Comparison of ENCODE assay signal across 29 cellular contexts in the genomic region with DNA sequence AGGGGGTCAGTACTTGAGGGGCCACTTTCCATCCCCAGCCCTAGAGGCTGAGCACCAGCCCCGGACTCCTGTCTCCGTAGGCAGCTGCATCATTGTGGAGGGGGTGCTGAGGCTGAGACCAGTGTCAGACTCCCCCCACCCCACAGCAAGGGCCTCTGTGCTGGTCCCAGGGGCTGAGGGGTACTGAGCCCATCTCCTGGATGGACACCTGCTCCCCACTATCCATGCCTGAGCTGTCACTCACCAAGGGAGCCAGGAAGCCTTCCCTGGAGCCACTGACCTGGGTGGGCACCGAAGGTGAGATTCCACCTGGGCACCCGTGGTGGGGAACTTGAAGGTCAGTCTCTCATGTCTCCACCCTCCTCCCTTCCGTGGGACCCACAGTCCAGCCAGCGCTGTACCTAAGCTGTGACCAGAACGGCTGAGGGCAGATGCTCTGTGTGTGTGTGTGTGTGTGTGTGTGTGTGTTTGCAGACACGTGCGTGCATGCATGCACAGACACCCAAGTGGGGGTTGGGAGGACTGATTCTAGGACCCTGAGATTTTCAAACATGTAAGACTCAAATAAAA. TPM values are rescaled to one million over a fixed set of nuclear protein-coding genes. Genes with fewer than 3 reads are reported as not detected.
"Had no signal": no experiment of that assay in that cellular context is flagged by ENCODE, and none has a peak within 500 bp of the region (broad histone marks: within the 10 kb centered on the region; RNA-seq: fewer than 3 reads in every experiment).

No MANE protein-coding gene starts in this region.

- H3K9ac ChIP-seq: parathyroid adenoma had no signal

- H3K27me3 ChIP-seq: upper lobe of left lung had no signal

- H3K9me3 ChIP-seq: gastrocnemius medialis, prostate gland, thoracic aorta, upper lobe of left lung had no signal

- H3K36me3 ChIP-seq: gastrocnemius medialis, heart left ventricle, prostate gland, thoracic aorta, tibial nerve, upper lobe of left lung had no signal

- H2AFZ ChIP-seq: hepatocyte, parathyroid adenoma had no signal

- H3K27ac ChIP-seq: epithelial cell of prostate, gastrocnemius medialis, heart left ventricle, hepatocyte, parathyroid adenoma, prostate gland, skin epidermis, thoracic aorta, tibial nerve, upper lobe of left lung had no signal

- ATAC-seq: esophagus mucosa; gastrocnemius medialis; heart left ventricle; left lobe of liver; naive thymus-derived CD4-positive, alpha-beta T cell; right cardiac atrium had no signal

- H3K4me3 Mint-ChIP-seq: dendritic cell treated with granulocyte-macrophage colony-stimulating factor and Interleukin-4, amounts not matched to agents 40 ng/mL and 50 ng/mL, for 4 days; endodermal cell; memory B cell; naive thymus-derived CD4-positive, alpha-beta T cell had no signal

- H3K79me2 ChIP-seq: hepatocyte, parathyroid adenoma had no signal

- H3K4me1 ChIP-seq: gastrocnemius medialis, heart left ventricle, prostate gland, tibial nerve, upper lobe of left lung had no signal

- H3K9me3 Mint-ChIP-seq: dendritic cell treated with granulocyte-macrophage colony-stimulating factor and Interleukin-4, amounts not matched to agents 40 ng/mL and 50 ng/mL, for 4 days; endodermal cell; memory B cell had no signal

- H3K36me3 Mint-ChIP-seq: memory B cell; naive thymus-derived CD4-positive, alpha-beta T cell had no signal

- H3K4me2 ChIP-seq: hepatocyte had no signal

- H3K27ac Mint-ChIP-seq: dendritic cell treated with granulocyte-macrophage colony-stimulating factor and Interleukin-4, amounts not matched to agents 40 ng/mL and 50 ng/mL, for 4 days; endodermal cell; memory B cell; naive thymus-derived CD4-positive, alpha-beta T cell had no signal

- DNase-seq: central memory CD4-positive, alpha-beta T cell; effector CD8-positive, alpha-beta T cell; endodermal cell; foreskin fibroblast; gastrocnemius medialis; heart left ventricle; kidney; midbrain; naive thymus-derived CD4-positive, alpha-beta T cell; right cardiac atrium; stimulated activated CD4-positive, alpha-beta T cell treated with anti-CD3 and anti-CD28 coated beads, Interleukin-15, amount 100 ng/mL, for 24 hours; stimulated activated CD4-positive, alpha-beta T cell treated with anti-CD3 and anti-CD28 coated beads, Interleukin-4, amount 100 ng/mL, for 1 hour; stimulated activated CD8-positive, alpha-beta memory T cell treated with anti-CD3 and anti-CD28 coated beads, Interleukin-4, amount 100 ng/mL, for 48 hours; stimulated activated naive CD4-positive, alpha-beta T cell treated with Interleukin-2 at 50 U/mL for 16 hours; upper lobe of left lung had no signal

- FAIRE-seq: colon, kidney, urothelium cell line had no signal

- H3K4me3 ChIP-seq: gastrocnemius medialis, heart left ventricle, hepatocyte, lung, prostate gland, skin epidermis, thoracic aorta, tibial nerve, upper lobe of left lung had no signal

RNA-seq across cellular contexts. Expression of gene DISP3, which starts 9.3 kb away (rescaled TPM):
- total RNA-seq: esophagus mucosa, gastrocnemius medialis, left lobe of liver, thoracic aorta had no signal
- polyA plus RNA-seq: hepatocyte had no signal
